Comparison of ENCODE assay signal across 23 cellular contexts in the genomic region with DNA sequence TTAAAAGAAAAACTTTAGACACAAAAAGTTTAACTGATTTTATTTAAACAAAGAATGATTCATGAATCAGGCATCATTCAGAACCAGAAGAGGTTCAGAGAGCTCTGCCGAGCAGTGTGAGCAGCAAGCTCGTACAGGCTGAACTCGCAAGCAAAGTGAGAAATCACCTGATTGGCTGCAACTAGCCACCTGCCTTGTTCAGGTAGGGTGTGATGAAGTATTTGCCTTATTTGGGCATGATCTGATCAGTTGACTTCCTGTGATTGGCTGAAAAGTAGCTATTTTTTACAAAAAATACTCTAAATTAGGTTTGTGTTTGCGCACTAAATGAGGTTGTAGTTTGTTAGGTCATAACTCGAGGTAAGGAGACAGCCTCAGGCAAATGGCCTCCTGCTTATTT.
"Had no signal": no experiment of that assay in that cellular context is flagged by ENCODE, and none has a peak within 500 bp of the region (broad histone marks: within the 10 kb centered on the region; RNA-seq: fewer than 3 reads in every experiment).

No MANE protein-coding gene starts in this region.

- H3K4me1 Mint-ChIP-seq: nephron progenitor cell had no signal

- H3K27me3 Mint-ChIP-seq: naive thymus-derived CD4-positive, alpha-beta T cell; stimulated activated memory B cell treated with anti-CD40 and anti-IgM and Interleukin-4, amounts not matched to agents 10 μg/mL and 1 μg/mL and 100 μg/mL, for 72 hours; stimulated activated naive CD8-positive, alpha-beta T cell treated with anti-CD3 and anti-CD28 coated beads, Interleukin-15, Interleukin-2, amounts not matched to agents 100 ng/mL and 50 ng/mL, for 24 hours had no signal

- H3K9me3 ChIP-seq: esophagus squamous epithelium, gastroesophageal sphincter, psoas muscle, tibial artery, upper lobe of right lung had no signal

- H3K27ac Mint-ChIP-seq: naive thymus-derived CD4-positive, alpha-beta T cell; nephron progenitor cell; stimulated activated memory B cell treated with anti-CD40 and anti-IgM and Interleukin-4, amounts not matched to agents 10 μg/mL and 1 μg/mL and 100 μg/mL, for 72 hours; stimulated activated naive CD8-positive, alpha-beta T cell treated with anti-CD3 and anti-CD28 coated beads, Interleukin-15, Interleukin-2, amounts not matched to agents 100 ng/mL and 50 ng/mL, for 24 hours had no signal

- H3K4me3 ChIP-seq: coronary artery, esophagus squamous epithelium, gastroesophageal sphincter, lung, psoas muscle, spleen, tibial artery, upper lobe of right lung had no signal

- H3K4me1 ChIP-seq: esophagus squamous epithelium, gastroesophageal sphincter, psoas muscle, tibial artery, upper lobe of right lung had no signal

- ATAC-seq: gastroesophageal sphincter; left colon; left ventricle myocardium superior; naive thymus-derived CD4-positive, alpha-beta T cell; psoas muscle; sciatic nerve; stimulated activated memory B cell treated with anti-CD40 and anti-IgM and Interleukin-4, amounts not matched to agents 10 μg/mL and 1 μg/mL and 100 μg/mL, for 72 hours; upper lobe of right lung had no signal

- H3K27me3 ChIP-seq: esophagus squamous epithelium, gastroesophageal sphincter, spleen, tibial artery, upper lobe of right lung had no signal

- H3K27ac ChIP-seq: coronary artery, esophagus squamous epithelium, gastroesophageal sphincter, psoas muscle, spleen, tibial artery, upper lobe of right lung had no signal

- DNase-seq: effector CD8-positive, alpha-beta T cell; esophagus squamous epithelium; foreskin fibroblast; glutamatergic neuron; left colon; left ventricle myocardium superior; mesenchymal stem cell; naive thymus-derived CD4-positive, alpha-beta T cell; nephron progenitor cell; psoas muscle; retina; spleen; stimulated activated CD4-positive, alpha-beta T cell treated with anti-CD3 and anti-CD28 coated beads, Interleukin-15, amount 100 ng/mL, for 24 hours; stimulated activated CD4-positive, alpha-beta T cell treated with anti-CD3 and anti-CD28 coated beads, Interleukin-1b, Interleukin-23, amount 100 ng/mL, for 48 hours; stimulated activated CD4-positive, alpha-beta T cell treated with anti-CD3 and anti-CD28 coated beads, Interleukin-4, amount 100 ng/mL, for 24 hours; tibial artery; upper lobe of right lung had no signal

- H3K4me3 Mint-ChIP-seq: naive thymus-derived CD4-positive, alpha-beta T cell; nephron progenitor cell; stimulated activated memory B cell treated with anti-CD40 and anti-IgM and Interleukin-4, amounts not matched to agents 10 μg/mL and 1 μg/mL and 100 μg/mL, for 72 hours; stimulated activated naive CD8-positive, alpha-beta T cell treated with anti-CD3 and anti-CD28 coated beads, Interleukin-15, Interleukin-2, amounts not matched to agents 100 ng/mL and 50 ng/mL, for 24 hours had no signal

- H3K9me3 Mint-ChIP-seq: stimulated activated memory B cell treated with anti-CD40 and anti-IgM and Interleukin-4, amounts not matched to agents 10 μg/mL and 1 μg/mL and 100 μg/mL, for 72 hours; stimulated activated naive CD8-positive, alpha-beta T cell treated with anti-CD3 and anti-CD28 coated beads, Interleukin-15, Interleukin-2, amounts not matched to agents 100 ng/mL and 50 ng/mL, for 24 hours had no signal

- H3K36me3 ChIP-seq: esophagus squamous epithelium, gastroesophageal sphincter, tibial artery, upper lobe of right lung had no signal
